ENCODE assay signal across 1 cellular context in the genomic region with DNA sequence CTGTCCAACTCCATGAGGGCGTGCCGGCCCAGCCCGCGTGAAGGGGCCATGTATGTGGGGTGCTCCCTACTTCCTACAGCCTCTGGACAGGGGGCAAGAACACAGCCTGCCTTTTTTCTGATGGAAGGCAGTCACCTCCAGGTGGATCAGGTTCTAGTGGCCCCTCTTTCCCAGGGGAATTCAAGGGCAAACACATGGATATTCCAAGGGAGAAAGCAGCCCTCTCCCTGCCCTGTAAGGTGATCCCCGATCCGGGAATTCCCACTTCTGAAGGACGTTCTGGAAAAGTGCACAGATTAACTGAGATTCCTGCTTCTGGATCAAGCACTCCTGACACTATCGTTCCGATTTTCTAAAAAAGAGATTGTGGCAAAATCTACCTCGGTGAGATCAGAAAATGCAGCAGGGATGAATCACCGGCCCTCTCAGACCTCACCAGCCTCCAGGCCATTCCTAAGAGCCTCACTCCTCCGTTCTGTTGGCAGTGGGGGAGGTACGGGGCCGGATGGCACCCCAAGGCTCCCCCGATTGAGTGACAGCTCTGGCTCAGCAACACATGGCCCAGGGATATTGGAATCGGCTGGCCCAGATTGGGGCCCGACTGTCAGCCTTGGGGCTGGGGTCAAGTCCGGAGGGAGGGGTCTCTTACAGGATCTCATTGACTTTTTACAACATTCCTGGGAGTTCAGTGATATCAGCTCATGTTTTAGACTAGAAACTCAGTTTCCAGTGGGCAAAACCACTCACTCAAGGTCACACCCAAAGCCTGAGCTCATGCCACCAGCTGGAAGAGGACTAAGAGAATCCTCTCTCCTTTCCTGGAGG.
TF ChIP-seq lines count a peak whose summit lies in the region.

No MANE protein-coding gene starts in this region.

TF ChIP-seq in HepG2, 621 proteins besides CTCF, POLR2A, EP300 and RAD21 (continued from another document and continues in another):
- TF ChIP-seq, protein P1, sequence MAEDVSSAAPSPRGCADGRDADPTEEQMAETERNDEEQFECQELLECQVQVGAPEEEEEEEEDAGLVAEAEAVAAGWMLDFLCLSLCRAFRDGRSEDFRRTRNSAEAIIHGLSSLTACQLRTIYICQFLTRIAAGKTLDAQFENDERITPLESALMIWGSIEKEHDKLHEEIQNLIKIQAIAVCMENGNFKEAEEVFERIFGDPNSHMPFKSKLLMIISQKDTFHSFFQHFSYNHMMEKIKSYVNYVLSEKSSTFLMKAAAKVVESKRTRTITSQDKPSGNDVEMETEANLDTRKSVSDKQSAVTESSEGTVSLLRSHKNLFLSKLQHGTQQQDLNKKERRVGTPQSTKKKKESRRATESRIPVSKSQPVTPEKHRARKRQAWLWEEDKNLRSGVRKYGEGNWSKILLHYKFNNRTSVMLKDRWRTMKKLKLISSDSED (CRISPR knock-in tag; IDR thresholded peaks at IDR 0.05): no peak
- TF ChIP-seq ZKSCAN5 (CRISPR knock-in tag; IDR thresholded peaks at IDR 0.05): no peak
- TF ChIP-seq TBP (CRISPR knock-in tag; IDR thresholded peaks at IDR 0.05): no peak
- TF ChIP-seq ZNF468 (CRISPR knock-in tag; IDR thresholded peaks at IDR 0.05): no peak
- TF ChIP-seq, protein P2, sequence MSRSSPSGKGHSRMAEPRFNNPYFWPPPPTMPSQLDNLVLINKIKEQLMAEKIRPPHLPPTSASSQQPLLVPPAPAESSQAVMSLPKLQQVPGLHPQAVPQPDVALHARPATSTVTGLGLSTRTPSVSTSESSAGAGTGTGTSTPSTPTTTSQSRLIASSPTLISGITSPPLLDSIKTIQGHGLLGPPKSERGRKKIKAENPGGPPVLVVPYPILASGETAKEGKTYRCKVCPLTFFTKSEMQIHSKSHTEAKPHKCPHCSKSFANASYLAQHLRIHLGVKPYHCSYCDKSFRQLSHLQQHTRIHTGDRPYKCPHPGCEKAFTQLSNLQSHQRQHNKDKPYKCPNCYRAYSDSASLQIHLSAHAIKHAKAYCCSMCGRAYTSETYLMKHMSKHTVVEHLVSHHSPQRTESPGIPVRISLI (CRISPR knock-in tag; IDR thresholded peaks at IDR 0.05; ENCODE audit: borderline replicate concordance): no peak
- TF ChIP-seq, protein P3, sequence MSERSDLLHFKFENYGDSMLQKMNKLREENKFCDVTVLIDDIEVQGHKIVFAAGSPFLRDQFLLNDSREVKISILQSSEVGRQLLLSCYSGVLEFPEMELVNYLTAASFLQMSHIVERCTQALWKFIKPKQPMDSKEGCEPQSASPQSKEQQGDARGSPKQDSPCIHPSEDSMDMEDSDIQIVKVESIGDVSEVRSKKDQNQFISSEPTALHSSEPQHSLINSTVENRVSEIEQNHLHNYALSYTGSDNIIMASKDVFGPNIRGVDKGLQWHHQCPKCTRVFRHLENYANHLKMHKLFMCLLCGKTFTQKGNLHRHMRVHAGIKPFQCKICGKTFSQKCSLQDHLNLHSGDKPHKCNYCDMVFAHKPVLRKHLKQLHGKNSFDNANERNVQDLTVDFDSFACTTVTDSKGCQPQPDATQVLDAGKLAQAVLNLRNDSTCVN (CRISPR knock-in tag; IDR thresholded peaks at IDR 0.05; ENCODE audit: borderline replicate concordance): peak; percentile 92
- TF ChIP-seq, protein P4, sequence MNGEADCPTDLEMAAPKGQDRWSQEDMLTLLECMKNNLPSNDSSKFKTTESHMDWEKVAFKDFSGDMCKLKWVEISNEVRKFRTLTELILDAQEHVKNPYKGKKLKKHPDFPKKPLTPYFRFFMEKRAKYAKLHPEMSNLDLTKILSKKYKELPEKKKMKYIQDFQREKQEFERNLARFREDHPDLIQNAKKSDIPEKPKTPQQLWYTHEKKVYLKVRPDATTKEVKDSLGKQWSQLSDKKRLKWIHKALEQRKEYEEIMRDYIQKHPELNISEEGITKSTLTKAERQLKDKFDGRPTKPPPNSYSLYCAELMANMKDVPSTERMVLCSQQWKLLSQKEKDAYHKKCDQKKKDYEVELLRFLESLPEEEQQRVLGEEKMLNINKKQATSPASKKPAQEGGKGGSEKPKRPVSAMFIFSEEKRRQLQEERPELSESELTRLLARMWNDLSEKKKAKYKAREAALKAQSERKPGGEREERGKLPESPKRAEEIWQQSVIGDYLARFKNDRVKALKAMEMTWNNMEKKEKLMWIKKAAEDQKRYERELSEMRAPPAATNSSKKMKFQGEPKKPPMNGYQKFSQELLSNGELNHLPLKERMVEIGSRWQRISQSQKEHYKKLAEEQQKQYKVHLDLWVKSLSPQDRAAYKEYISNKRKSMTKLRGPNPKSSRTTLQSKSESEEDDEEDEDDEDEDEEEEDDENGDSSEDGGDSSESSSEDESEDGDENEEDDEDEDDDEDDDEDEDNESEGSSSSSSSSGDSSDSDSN (CRISPR knock-in tag; IDR thresholded peaks at IDR 0.05): no peak
- TF ChIP-seq ZC3H4 (CRISPR knock-in tag; IDR thresholded peaks at IDR 0.05; ENCODE audit: borderline replicate concordance): no peak; the same call in 1 of the 2 replicates
- TF ChIP-seq MEIS2 (CRISPR knock-in tag; IDR thresholded peaks at IDR 0.05): peak; percentile 74
- TF ChIP-seq HOXA7 (CRISPR knock-in tag; IDR thresholded peaks at IDR 0.05): no peak
- TF ChIP-seq MED1 (CRISPR knock-in tag; IDR thresholded peaks at IDR 0.05): peak; percentile 24; the same call in 1 of the 2 replicates
- TF ChIP-seq ZNF441 (CRISPR knock-in tag; IDR thresholded peaks at IDR 0.05; ENCODE audit: borderline replicate concordance): no peak
- TF ChIP-seq KLF16 (CRISPR knock-in tag; IDR thresholded peaks at IDR 0.05): no peak; a peak in 1 of 4 replicates
- TF ChIP-seq SAP130 (CRISPR knock-in tag; IDR thresholded peaks at IDR 0.05; ENCODE audit: low read depth): no peak; the same call in none of the 2 replicates
- peak; percentile 16 for TF ChIP-seq ZNF670 (CRISPR knock-in tag; IDR thresholded peaks at IDR 0.05; ENCODE audit: borderline replicate concordance)
- TF ChIP-seq TARDBP (CRISPR knock-in tag; IDR thresholded peaks at IDR 0.05): no peak
- peak; percentile 46 for TF ChIP-seq TEAD3 (CRISPR knock-in tag; optimal IDR thresholded peaks at IDR 0.05; ENCODE audit: borderline replicate concordance)
- TF ChIP-seq YEATS4 (CRISPR knock-in tag; IDR thresholded peaks at IDR 0.05; ENCODE audit: borderline replicate concordance): 0 out of 2 replicates have a peak, but pooled peaks have one; percentile 7
- TF ChIP-seq HNRNPK (IDR thresholded peaks at IDR 0.05; ENCODE audit: low read depth, low read length, poor library complexity, severe bottlenecking): no peak
- no peak for TF ChIP-seq KLF15 (CRISPR knock-in tag; IDR thresholded peaks at IDR 0.05; ENCODE audit: borderline replicate concordance)
- no peak for TF ChIP-seq PCBP1 (IDR thresholded peaks at IDR 0.05; ENCODE audit: borderline replicate concordance, low read depth, low read length)
- TF ChIP-seq, protein P5, sequence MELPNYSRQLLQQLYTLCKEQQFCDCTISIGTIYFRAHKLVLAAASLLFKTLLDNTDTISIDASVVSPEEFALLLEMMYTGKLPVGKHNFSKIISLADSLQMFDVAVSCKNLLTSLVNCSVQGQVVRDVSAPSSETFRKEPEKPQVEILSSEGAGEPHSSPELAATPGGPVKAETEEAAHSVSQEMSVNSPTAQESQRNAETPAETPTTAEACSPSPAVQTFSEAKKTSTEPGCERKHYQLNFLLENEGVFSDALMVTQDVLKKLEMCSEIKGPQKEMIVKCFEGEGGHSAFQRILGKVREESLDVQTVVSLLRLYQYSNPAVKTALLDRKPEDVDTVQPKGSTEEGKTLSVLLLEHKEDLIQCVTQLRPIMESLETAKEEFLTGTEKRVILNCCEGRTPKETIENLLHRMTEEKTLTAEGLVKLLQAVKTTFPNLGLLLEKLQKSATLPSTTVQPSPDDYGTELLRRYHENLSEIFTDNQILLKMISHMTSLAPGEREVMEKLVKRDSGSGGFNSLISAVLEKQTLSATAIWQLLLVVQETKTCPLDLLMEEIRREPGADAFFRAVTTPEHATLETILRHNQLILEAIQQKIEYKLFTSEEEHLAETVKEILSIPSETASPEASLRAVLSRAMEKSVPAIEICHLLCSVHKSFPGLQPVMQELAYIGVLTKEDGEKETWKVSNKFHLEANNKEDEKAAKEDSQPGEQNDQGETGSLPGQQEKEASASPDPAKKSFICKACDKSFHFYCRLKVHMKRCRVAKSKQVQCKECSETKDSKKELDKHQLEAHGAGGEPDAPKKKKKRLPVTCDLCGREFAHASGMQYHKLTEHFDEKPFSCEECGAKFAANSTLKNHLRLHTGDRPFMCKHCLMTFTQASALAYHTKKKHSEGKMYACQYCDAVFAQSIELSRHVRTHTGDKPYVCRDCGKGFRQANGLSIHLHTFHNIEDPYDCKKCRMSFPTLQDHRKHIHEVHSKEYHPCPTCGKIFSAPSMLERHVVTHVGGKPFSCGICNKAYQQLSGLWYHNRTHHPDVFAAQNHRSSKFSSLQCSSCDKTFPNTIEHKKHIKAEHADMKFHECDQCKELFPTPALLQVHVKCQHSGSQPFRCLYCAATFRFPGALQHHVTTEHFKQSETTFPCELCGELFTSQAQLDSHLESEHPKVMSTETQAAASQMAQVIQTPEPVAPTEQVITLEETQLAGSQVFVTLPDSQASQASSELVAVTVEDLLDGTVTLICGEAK (IDR thresholded peaks at IDR 0.05): no peak
- TF ChIP-seq, protein P5 (CRISPR knock-in tag; IDR thresholded peaks at IDR 0.05): no peak; the same call in 1 of the 2 replicates
- no peak for TF ChIP-seq BRD4 (CRISPR knock-in tag; IDR thresholded peaks at IDR 0.05)
- TF ChIP-seq, protein P6, sequence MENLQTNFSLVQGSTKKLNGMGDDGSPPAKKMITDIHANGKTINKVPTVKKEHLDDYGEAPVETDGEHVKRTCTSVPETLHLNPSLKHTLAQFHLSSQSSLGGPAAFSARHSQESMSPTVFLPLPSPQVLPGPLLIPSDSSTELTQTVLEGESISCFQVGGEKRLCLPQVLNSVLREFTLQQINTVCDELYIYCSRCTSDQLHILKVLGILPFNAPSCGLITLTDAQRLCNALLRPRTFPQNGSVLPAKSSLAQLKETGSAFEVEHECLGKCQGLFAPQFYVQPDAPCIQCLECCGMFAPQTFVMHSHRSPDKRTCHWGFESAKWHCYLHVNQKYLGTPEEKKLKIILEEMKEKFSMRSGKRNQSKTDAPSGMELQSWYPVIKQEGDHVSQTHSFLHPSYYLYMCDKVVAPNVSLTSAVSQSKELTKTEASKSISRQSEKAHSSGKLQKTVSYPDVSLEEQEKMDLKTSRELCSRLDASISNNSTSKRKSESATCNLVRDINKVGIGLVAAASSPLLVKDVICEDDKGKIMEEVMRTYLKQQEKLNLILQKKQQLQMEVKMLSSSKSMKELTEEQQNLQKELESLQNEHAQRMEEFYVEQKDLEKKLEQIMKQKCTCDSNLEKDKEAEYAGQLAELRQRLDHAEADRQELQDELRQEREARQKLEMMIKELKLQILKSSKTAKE (CRISPR knock-in tag; IDR thresholded peaks at IDR 0.05; ENCODE audit: borderline replicate concordance): no peak
- peak; percentile 16; the same call in 1 of the 2 replicates for TF ChIP-seq ZNF160 (CRISPR knock-in tag; IDR thresholded peaks at IDR 0.05)
- no peak for TF ChIP-seq SP1 (IDR thresholded peaks at IDR 0.05)
- no peak for TF ChIP-seq SP1 (CRISPR knock-in tag; IDR thresholded peaks at IDR 0.05)
- TF ChIP-seq ATF7 (IDR thresholded peaks at IDR 0.05): no peak
- no peak; the same call in 1 of the 2 replicates for TF ChIP-seq ATF7 (CRISPR knock-in tag; IDR thresholded peaks at IDR 0.05)
- TF ChIP-seq, protein P7, sequence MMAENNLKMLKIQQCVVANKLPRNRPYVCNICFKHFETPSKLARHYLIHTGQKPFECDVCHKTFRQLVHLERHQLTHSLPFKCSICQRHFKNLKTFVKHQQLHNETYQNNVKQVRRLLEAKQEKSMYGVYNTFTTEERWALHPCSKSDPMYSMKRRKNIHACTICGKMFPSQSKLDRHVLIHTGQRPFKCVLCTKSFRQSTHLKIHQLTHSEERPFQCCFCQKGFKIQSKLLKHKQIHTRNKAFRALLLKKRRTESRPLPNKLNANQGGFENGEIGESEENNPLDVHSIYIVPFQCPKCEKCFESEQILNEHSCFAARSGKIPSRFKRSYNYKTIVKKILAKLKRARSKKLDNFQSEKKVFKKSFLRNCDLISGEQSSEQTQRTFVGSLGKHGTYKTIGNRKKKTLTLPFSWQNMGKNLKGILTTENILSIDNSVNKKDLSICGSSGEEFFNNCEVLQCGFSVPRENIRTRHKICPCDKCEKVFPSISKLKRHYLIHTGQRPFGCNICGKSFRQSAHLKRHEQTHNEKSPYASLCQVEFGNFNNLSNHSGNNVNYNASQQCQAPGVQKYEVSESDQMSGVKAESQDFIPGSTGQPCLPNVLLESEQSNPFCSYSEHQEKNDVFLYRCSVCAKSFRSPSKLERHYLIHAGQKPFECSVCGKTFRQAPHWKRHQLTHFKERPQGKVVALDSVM (CRISPR knock-in tag; IDR thresholded peaks at IDR 0.05): peak; percentile 31; the same call in 1 of the 2 replicates
- no peak; the same call in 1 of the 2 replicates for TF ChIP-seq HIVEP1 (CRISPR knock-in tag; IDR thresholded peaks at IDR 0.05)
- no peak for TF ChIP-seq ARNT2 (CRISPR knock-in tag; IDR thresholded peaks at IDR 0.05; ENCODE audit: low read depth)
- TF ChIP-seq PHB2 (IDR thresholded peaks at IDR 0.05; ENCODE audit: partially characterized antibody): no peak
- TF ChIP-seq, protein P8, sequence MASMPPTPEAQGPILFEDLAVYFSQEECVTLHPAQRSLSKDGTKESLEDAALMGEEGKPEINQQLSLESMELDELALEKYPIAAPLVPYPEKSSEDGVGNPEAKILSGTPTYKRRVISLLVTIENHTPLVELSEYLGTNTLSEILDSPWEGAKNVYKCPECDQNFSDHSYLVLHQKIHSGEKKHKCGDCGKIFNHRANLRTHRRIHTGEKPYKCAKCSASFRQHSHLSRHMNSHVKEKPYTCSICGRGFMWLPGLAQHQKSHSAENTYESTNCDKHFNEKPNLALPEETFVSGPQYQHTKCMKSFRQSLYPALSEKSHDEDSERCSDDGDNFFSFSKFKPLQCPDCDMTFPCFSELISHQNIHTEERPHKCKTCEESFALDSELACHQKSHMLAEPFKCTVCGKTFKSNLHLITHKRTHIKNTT (CRISPR knock-in tag; IDR thresholded peaks at IDR 0.05): no peak
